Comparison of ENCODE assay signal across 8 cellular contexts in the genomic region with DNA sequence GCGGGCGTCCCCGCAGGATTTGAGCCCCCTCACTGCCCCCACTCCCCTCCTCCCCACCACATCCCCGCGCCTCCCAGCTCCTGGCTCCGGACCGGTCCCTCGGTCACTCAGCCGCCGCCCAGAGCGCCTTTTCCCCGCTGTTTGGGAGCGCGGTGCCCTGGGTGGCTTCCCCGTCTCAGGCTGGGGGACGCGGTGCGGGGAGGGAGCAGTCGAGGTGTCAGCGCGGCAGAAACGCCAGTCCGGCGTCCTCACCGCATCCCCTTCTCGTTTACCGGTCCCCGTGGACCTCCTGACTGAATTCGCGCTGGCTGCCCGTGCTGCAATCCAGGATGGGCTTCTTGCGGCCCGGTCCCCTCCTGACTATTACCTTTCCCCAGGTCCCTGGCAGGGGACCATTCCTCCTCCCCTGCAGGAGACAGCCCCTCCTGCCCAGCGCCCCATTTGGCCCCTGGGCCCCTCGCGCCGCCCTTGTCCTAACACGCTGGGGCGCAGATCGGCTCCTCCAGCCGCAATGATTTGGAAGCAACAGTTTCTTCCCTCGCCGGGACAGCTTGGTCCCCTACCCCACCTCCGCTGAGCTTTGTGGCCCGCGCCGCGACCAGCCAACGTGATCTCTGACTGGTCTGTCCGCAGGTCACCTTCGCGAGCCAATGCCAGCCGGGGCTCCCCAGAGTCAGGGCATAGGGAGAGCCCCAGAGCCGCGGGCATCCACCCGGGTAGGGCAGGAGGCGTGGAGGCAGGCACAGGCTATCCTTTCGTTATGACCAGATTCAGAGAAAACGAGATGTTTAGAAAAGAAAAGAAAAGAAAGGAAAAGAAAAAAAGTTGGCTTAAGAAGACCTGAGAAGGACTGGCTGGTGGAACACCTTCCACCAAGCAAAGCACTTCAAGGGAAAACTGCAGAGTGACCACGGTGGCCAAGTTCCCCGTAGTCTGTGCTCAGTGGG. TPM values are rescaled to one million over a fixed set of nuclear protein-coding genes. Genes with fewer than 3 reads are reported as not detected.
A peak's percentile ranks its signal among the peaks of the same experiment; 100 is the strongest.
DNase-seq lines count a peak whose midpoint lies in the region; ATAC-seq and TF ChIP-seq lines count a peak whose summit lies in the region.

No MANE protein-coding gene starts in this region.

- BruUV-seq in PC-3 (replicated peaks; lab: Mats Ljungman, UMichigan) = TSS peak; percentile 56

- POLR2A ChIA-PET in PC-3 (lab: Charles Lee; ENCODE audit: unreplicated experiment) = interaction anchor here (0.6 kb wide), 1 partner anchor 191 kb away, joined by 5 read pairs; no protein-coding TSS in a partner anchor

- H3K9ac ChIP-seq in PC-3 (ENCODE audit: low read length) (peak overlapping the region; percentile 48), mucosa of stomach (ENCODE audit: low read length) (peak overlapping the region; percentile 22)

- peaks cover 29% of the 10 kb centered on the region for H3K4me1 ChIP-seq in PC-3 (ENCODE audit: insufficient read depth, low read length)
- H3K4me1 ChIP-seq in mucosa of stomach (ENCODE audit: control insufficient read depth, insufficient read depth, low read length) = peaks cover 25% of the 10 kb centered on the region

- no peak overlapping the region for H3K27ac ChIP-seq in PC-3 (ENCODE audit: low read length)

- H2AFZ ChIP-seq in PC-3 (ENCODE audit: low read length) = 0 out of 2 replicates have a peak overlapping the region, but pooled peaks have one; percentile 11

- H3K27me3 ChIP-seq in PC-3 (ENCODE audit: low read length) = no peaks in the 10 kb centered on the region
- peaks cover 41% of the 10 kb centered on the region for H3K27me3 ChIP-seq in mucosa of stomach (ENCODE audit: control insufficient read depth, insufficient read depth, low read length)

- no peak for TF ChIP-seq CTCF in PC-3 (conservative IDR thresholded peaks at IDR 0.05; ENCODE audit: low read depth, low read length)

- ATAC-seq in PC-3 (peak; percentile 4), HG02981 (IDR thresholded peaks at IDR 0.05; ENCODE audit: unreplicated experiment) (no peak), GM18858 (IDR thresholded peaks at IDR 0.05; ENCODE audit: unreplicated experiment) (no peak)
- no peak for ATAC-seq in activated CD4-positive, CD25-positive, alpha-beta regulatory T cell treated with anti-CD3 and anti-CD28 coated beads, Interleukin-2, amount 50 U/mL, for 24 hours

- peak overlapping the region; percentile 89 for H3K4me2 ChIP-seq in PC-3 (ENCODE audit: low read length)

- H3F3A ChIP-seq in PC-3 (ENCODE audit: low read length, unreplicated experiment) = no peaks in the 10 kb centered on the region

- H3K4me3 ChIP-seq in PC-3 (ENCODE audit: low read length) = peak overlapping the region; percentile 82
- H3K4me3 ChIP-seq in mucosa of stomach (ENCODE audit: low read length) = peak overlapping the region; percentile 31

- TF ChIP-seq POLR2A in GM18526 (IDR thresholded peaks at IDR 0.05; ENCODE audit: extremely low read depth, insufficient read length) = peak; percentile 23

- CTCF ChIA-PET in PC-3 (lab: Charles Lee) = interaction anchor here (0.6 kb wide), 1 partner anchor 281 kb away, joined by 12 read pairs; no protein-coding TSS in a partner anchor

- intact Hi-C loops in PC-3 (cut with micrococcal nuclease) = no loop called here

- H3K9me3 ChIP-seq in PC-3 (ENCODE audit: low read length) = no peaks in the 10 kb centered on the region
- H3K9me3 ChIP-seq in mucosa of stomach (ENCODE audit: control insufficient read depth, low read length) = no peaks in the 10 kb centered on the region

- H4K20me1 ChIP-seq in PC-3 (ENCODE audit: low read length) = peaks cover 29% of the 10 kb centered on the region

- H3K79me2 ChIP-seq in PC-3 (ENCODE audit: low read length) = peaks cover 66% of the 10 kb centered on the region

- H3K9me2 ChIP-seq in PC-3 (replicated peaks; ENCODE audit: low read length) = no peaks in the 10 kb centered on the region

- H3K36me3 ChIP-seq in PC-3 (ENCODE audit: low read depth, low read length) = no peaks in the 10 kb centered on the region
- H3K36me3 ChIP-seq in mucosa of stomach (ENCODE audit: control insufficient read depth, insufficient read depth, low read length) = no peaks in the 10 kb centered on the region

- DNase-seq in PC-3 (no peak), ecto neural progenitor cell (ENCODE audit: low spot score) (peak; percentile 66), mucosa of gallbladder (ENCODE audit: low spot score) (no peak)

RNA-seq across cellular contexts. Expression of gene ANKRD33B, which starts 1.2 kb away (rescaled TPM):
- total RNA-seq in PC-3 (2014; rRNA removed) (13.2 and 14.9 TPM in 2 replicates), mucosa of gallbladder (1.4 TPM)
